Comparison of ENCODE assay signal across 1 cellular context in the genomic region with DNA sequence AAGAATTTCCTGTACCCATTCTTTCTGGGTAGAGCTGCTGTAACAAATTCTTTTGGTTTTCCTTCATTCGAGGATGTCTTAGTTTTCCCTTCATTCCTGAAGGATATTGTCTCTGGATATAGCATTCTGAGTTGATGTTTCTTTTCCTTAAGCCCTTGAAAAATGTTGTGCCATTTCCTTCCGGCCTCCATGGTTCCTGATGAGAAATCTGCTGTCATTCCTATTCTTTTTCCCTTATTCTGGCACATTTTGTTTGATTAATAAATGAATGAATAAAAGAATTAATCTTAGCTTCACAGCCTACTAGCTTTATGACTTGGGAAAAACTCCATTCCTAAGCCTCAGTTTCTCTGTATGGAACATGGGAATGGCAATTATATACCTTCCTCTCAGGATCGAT.
A peak's percentile ranks its signal among the peaks of the same experiment; 100 is the strongest.
TF ChIP-seq lines count a peak whose summit lies in the region.

No MANE protein-coding gene starts in this region.

TF ChIP-seq in K562, 482 proteins besides CTCF, POLR2A, EP300 and RAD21 (continued from another document):
- no peak for TF ChIP-seq SREBF1 (IDR thresholded peaks at IDR 0.05; ENCODE audit: borderline replicate concordance, low read depth, low read length)
- no peak for TF ChIP-seq ZNF707 (CRISPR knock-in tag; conservative IDR thresholded peaks at IDR 0.05)
- TF ChIP-seq ZNF76 (CRISPR knock-in tag; IDR thresholded peaks at IDR 0.05; ENCODE audit: borderline replicate concordance): no peak
- TF ChIP-seq ZFP36 (IDR thresholded peaks at IDR 0.05; ENCODE audit: low read depth, low read length, partially characterized antibody): no peak
- TF ChIP-seq CBX3 (IDR thresholded peaks at IDR 0.05; ENCODE audit: borderline replicate concordance in 1 of 2, low read length in 2 of 2): peak in 1 of 2 experiments; percentile 96; a peak in 2 of 3 replicates
- TF ChIP-seq, protein P1, sequence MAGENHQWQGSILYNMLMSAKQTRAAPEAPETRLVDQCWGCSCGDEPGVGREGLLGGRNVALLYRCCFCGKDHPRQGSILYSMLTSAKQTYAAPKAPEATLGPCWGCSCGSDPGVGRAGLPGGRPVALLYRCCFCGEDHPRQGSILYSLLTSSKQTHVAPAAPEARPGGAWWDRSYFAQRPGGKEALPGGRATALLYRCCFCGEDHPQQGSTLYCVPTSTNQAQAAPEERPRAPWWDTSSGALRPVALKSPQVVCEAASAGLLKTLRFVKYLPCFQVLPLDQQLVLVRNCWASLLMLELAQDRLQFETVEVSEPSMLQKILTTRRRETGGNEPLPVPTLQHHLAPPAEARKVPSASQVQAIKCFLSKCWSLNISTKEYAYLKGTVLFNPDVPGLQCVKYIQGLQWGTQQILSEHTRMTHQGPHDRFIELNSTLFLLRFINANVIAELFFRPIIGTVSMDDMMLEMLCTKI (IDR thresholded peaks at IDR 0.05; ENCODE audit: partially characterized antibody): no peak
- TF ChIP-seq, protein P2, sequence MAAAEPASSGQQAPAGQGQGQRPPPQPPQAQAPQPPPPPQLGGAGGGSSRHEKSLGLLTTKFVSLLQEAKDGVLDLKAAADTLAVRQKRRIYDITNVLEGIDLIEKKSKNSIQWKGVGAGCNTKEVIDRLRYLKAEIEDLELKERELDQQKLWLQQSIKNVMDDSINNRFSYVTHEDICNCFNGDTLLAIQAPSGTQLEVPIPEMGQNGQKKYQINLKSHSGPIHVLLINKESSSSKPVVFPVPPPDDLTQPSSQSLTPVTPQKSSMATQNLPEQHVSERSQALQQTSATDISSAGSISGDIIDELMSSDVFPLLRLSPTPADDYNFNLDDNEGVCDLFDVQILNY (CRISPR knock-in tag; IDR thresholded peaks at IDR 0.05): no peak
- no peak for TF ChIP-seq HOXB6 (CRISPR knock-in tag; IDR thresholded peaks at IDR 0.05; ENCODE audit: borderline replicate concordance)
- no peak for TF ChIP-seq ZNF766 (CRISPR knock-in tag; conservative IDR thresholded peaks at IDR 0.05)
- TF ChIP-seq, protein P3, sequence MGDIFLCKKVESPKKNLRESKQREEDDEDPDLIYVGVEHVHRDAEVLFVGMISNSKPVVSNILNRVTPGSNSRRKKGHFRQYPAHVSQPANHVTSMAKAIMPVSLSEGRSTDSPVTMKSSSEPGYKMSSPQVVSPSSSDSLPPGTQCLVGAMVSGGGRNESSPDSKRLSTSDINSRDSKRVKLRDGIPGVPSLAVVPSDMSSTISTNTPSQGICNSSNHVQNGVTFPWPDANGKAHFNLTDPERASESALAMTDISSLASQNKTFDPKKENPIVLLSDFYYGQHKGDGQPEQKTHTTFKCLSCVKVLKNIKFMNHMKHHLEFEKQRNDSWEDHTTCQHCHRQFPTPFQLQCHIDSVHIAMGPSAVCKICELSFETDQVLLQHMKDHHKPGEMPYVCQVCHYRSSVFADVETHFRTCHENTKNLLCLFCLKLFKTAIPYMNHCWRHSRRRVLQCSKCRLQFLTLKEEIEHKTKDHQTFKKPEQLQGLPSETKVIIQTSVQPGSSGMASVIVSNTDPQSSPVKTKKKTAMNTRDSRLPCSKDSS (IDR thresholded peaks at IDR 0.05; ENCODE audit: low read depth, partially characterized antibody): peak; percentile 63
- TF ChIP-seq CBX5 (IDR thresholded peaks at IDR 0.05; ENCODE audit: borderline replicate concordance, low read depth): peak; percentile 75; the same call in 1 of the 2 replicates
- TF ChIP-seq TRIM28 (IDR thresholded peaks at IDR 0.05): peak; percentile 93
- TF ChIP-seq MBD2 (IDR thresholded peaks at IDR 0.05; ENCODE audit: borderline replicate concordance, low read depth): no peak
- TF ChIP-seq ZNF217 (CRISPR knock-in tag; IDR thresholded peaks at IDR 0.05): no peak
- TF ChIP-seq RBM39 (optimal IDR thresholded peaks at IDR 0.05; ENCODE audit: low read depth, low read length): no peak
- no peak for TF ChIP-seq SLC30A9 (CRISPR knock-in tag; IDR thresholded peaks at IDR 0.05)
- no peak for TF ChIP-seq KDM5B (IDR thresholded peaks at IDR 0.05; ENCODE audit: insufficient replicate concordance, low read depth, low read length)
- no peak for TF ChIP-seq CBX8 (IDR thresholded peaks at IDR 0.05; ENCODE audit: borderline replicate concordance, extremely low read depth, low read depth, low read length, poor library complexity, severe bottlenecking)
- no peak for TF ChIP-seq PTRF (tag; IDR thresholded peaks at IDR 0.05)
- no peak for TF ChIP-seq ZNF780A (CRISPR knock-in tag; IDR thresholded peaks at IDR 0.05)
- TF ChIP-seq, protein P4, sequence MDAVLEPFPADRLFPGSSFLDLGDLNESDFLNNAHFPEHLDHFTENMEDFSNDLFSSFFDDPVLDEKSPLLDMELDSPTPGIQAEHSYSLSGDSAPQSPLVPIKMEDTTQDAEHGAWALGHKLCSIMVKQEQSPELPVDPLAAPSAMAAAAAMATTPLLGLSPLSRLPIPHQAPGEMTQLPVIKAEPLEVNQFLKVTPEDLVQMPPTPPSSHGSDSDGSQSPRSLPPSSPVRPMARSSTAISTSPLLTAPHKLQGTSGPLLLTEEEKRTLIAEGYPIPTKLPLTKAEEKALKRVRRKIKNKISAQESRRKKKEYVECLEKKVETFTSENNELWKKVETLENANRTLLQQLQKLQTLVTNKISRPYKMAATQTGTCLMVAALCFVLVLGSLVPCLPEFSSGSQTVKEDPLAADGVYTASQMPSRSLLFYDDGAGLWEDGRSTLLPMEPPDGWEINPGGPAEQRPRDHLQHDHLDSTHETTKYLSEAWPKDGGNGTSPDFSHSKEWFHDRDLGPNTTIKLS (IDR thresholded peaks at IDR 0.05; ENCODE audit: borderline replicate concordance, low read depth): no peak
